In the genomic region with DNA sequence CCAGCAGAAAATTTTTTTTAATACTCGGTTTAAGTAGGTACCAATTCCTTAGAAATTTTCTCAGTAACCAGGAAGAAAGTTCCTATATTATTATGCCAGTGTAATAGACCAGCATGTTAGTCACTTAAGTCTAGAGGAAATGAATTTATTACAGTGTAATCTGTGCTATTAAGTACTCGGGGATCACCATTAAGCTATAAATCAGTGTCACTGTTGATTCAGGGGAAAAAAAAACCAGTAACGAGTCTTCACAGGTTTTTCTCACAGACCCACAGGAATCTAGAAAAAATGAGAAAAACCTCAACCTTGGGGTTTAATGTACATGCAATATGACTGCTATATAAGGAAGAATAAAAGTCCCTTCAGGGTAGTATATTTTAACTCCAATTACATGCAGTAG, we compare ENCODE assay signal across 12 cellular contexts.
DNase-seq lines count a peak whose midpoint lies in the region; ATAC-seq and TF ChIP-seq lines count a peak whose summit lies in the region.
"Had no signal": no experiment of that assay in that cellular context is flagged by ENCODE, and none has a peak within 500 bp of the region (broad histone marks: within the 10 kb centered on the region; RNA-seq: fewer than 3 reads in every experiment).

No MANE protein-coding gene starts in this region.

- no peaks in the 10 kb centered on the region for H3K36me3 Mint-ChIP-seq in natural killer cell treated with Interleukin-12 subunit alpha and Interleukin-12 subunit beta and Interleukin-15 and Interleukin-18, amount 100 ng/mL, for 72 hours

- BruUV-seq in A673 (replicated peaks; lab: Mats Ljungman, UMichigan): no TSS peak

- no peak overlapping the region for H3K27ac Mint-ChIP-seq in natural killer cell treated with Interleukin-12 subunit alpha and Interleukin-12 subunit beta and Interleukin-15 and Interleukin-18, amount 100 ng/mL, for 72 hours
- H3K27ac Mint-ChIP-seq: CD4-positive, alpha-beta T cell; H9 had no signal

- H3K4me3 Mint-ChIP-seq in natural killer cell treated with Interleukin-12 subunit alpha and Interleukin-12 subunit beta and Interleukin-15 and Interleukin-18, amount 100 ng/mL, for 72 hours: no peak overlapping the region
- H3K4me3 Mint-ChIP-seq: CD4-positive, alpha-beta T cell; H9 had no signal

- no peaks in the 10 kb centered on the region for H3K9me3 Mint-ChIP-seq in natural killer cell treated with Interleukin-12 subunit alpha and Interleukin-12 subunit beta and Interleukin-15 and Interleukin-18, amount 100 ng/mL, for 72 hours
- H3K9me3 Mint-ChIP-seq: CD4-positive, alpha-beta T cell had no signal

- H3K4me3 ChIP-seq in A673 (ENCODE audit: low read depth, low read length, poor library complexity, severe bottlenecking): no peak overlapping the region
- H3K4me3 ChIP-seq in RWPE2 (ENCODE audit: severe bottlenecking): no peak overlapping the region
- no peak overlapping the region for H3K4me3 ChIP-seq in dorsolateral prefrontal cortex
- no peak overlapping the region for H3K4me3 ChIP-seq in HAP-1

- H3K27ac ChIP-seq in A673 (ENCODE audit: low read depth, low read length, poor library complexity, severe bottlenecking): no peak overlapping the region
- H3K27ac ChIP-seq in RWPE2 (ENCODE audit: poor library complexity, severe bottlenecking): peak overlapping the region; percentile 55
- no peak overlapping the region for H3K27ac ChIP-seq in foreskin keratinocyte
- H3K27ac ChIP-seq in dorsolateral prefrontal cortex: no peak overlapping the region
- H3K27ac ChIP-seq: C4-2B had no signal

- TF ChIP-seq CTCF in A673 (conservative IDR thresholded peaks at IDR 0.05; ENCODE audit: low read depth, low read length) (no peak), RWPE2 (IDR thresholded peaks at IDR 0.05; ENCODE audit: poor library complexity, severe bottlenecking) (no peak), foreskin keratinocyte (conservative IDR thresholded peaks at IDR 0.05) (no peak), dorsolateral prefrontal cortex (IDR thresholded peaks at IDR 0.05 in 54 of 56, conservative IDR thresholded peaks at IDR 0.05 in 2 of 56; ENCODE audit: low read depth in 1 of 56, partially characterized antibody in 56 of 56) (no peak)

- H3K36me3 ChIP-seq in A673 (ENCODE audit: insufficient read depth, low read length, poor library complexity, severe bottlenecking) (no peaks in the 10 kb centered on the region), RWPE2 (ENCODE audit: low read depth) (no peaks in the 10 kb centered on the region), HAP-1 (replicated peaks) (no peaks in the 10 kb centered on the region)

- peak; percentile 19; the same call in 1 of the 3 replicates for ATAC-seq in RWPE2 (ENCODE audit: low read depth)
- peak; percentile 45 for ATAC-seq in foreskin keratinocyte
- no peak for ATAC-seq in natural killer cell treated with Interleukin-12 subunit alpha and Interleukin-12 subunit beta and Interleukin-15 and Interleukin-18, amount 100 ng/mL, for 72 hours

- H3K27me3 ChIP-seq in A673 (replicated peaks; ENCODE audit: insufficient read depth, low read depth, low read length, poor library complexity) (peaks cover 21% of the 10 kb centered on the region), RWPE2 (ENCODE audit: insufficient read depth, poor library complexity, severe bottlenecking) (no peaks in the 10 kb centered on the region), foreskin keratinocyte (no peaks in the 10 kb centered on the region), dorsolateral prefrontal cortex (peaks cover 0 to 89% (median 36%) of the 10 kb centered on the region in 45 donors), HAP-1 (ENCODE audit: low read depth) (no peaks in the 10 kb centered on the region)

- POLR2A ChIA-PET in A673 (lab: Charles Lee; ENCODE audit: low non-redundant PET): no interaction called here
- POLR2A ChIA-PET in HEK293T (lab: Yijun Ruan, JAX): no interaction called here

- H3K27me3 Mint-ChIP-seq in natural killer cell treated with Interleukin-12 subunit alpha and Interleukin-12 subunit beta and Interleukin-15 and Interleukin-18, amount 100 ng/mL, for 72 hours: peaks cover 0 to 28% of the 10 kb centered on the region in 2 donors
- H3K27me3 Mint-ChIP-seq: CD4-positive, alpha-beta T cell had no signal

- peak; percentile 19 for DNase-seq in A673 (ENCODE audit: low spot score)
- no peak for DNase-seq in HEK293T (ENCODE audit: extremely low spot score)
- DNase-seq in RWPE2 (ENCODE audit: low spot score): no peak
- DNase-seq in foreskin keratinocyte: peak; percentile 71 to 78
- DNase-seq in dorsolateral prefrontal cortex: no peak
- no peak for DNase-seq in natural killer cell treated with Interleukin-12 subunit alpha and Interleukin-12 subunit beta and Interleukin-15 and Interleukin-18, amount 100 ng/mL, for 72 hours (ENCODE audit: low spot score)
- no peak for DNase-seq in HAP-1 (ENCODE audit: low spot score in 2 of 2)
- DNase-seq: AML-193; Caco-2; CD4-positive, alpha-beta T cell; H9 had no signal

- CTCF ChIA-PET in A673 (lab: Charles Lee): no interaction called here
- CTCF ChIA-PET in HEK293T (lab: Yijun Ruan, JAX): no interaction called here

- no peaks in the 10 kb centered on the region for H3K4me1 ChIP-seq in A673 (ENCODE audit: insufficient read depth, low read length, poor library complexity, severe bottlenecking)
- peaks cover 33% of the 10 kb centered on the region for H3K4me1 ChIP-seq in RWPE2 (ENCODE audit: insufficient read depth, poor library complexity, severe bottlenecking)
- H3K4me1 ChIP-seq in foreskin keratinocyte: peaks cover 44% of the 10 kb centered on the region
- no peaks in the 10 kb centered on the region for H3K4me1 ChIP-seq in HAP-1
- H3K4me1 ChIP-seq: Caco-2 had no signal

- H3K9me3 ChIP-seq in A673 (ENCODE audit: low read depth, low read length, poor library complexity, severe bottlenecking) (no peaks in the 10 kb centered on the region), RWPE2 (ENCODE audit: severe bottlenecking) (no peaks in the 10 kb centered on the region), HAP-1 (no peaks in the 10 kb centered on the region)
- H3K9me3 ChIP-seq: Caco-2 had no signal

- H3K4me1 Mint-ChIP-seq in natural killer cell treated with Interleukin-12 subunit alpha and Interleukin-12 subunit beta and Interleukin-15 and Interleukin-18, amount 100 ng/mL, for 72 hours (ENCODE audit: low read depth in 2 of 2): no peaks in the 10 kb centered on the region

- intact Hi-C loops in A673 (cut with micrococcal nuclease; ENCODE audit: unreplicated experiment) (no loop called here), dorsolateral prefrontal cortex (cut with DNase I) (no loop called here)

- in situ Hi-C loops in HAP-1 (cut with MboI; ENCODE audit: low sequenced_read_pairs): no loop called here

TF ChIP-seq in HEK293T, 16 proteins besides CTCF, POLR2A, EP300 and RAD21:
- TF ChIP-seq FOXK2 (IDR thresholded peaks at IDR 0.05): no peak
- TF ChIP-seq, protein P1, sequence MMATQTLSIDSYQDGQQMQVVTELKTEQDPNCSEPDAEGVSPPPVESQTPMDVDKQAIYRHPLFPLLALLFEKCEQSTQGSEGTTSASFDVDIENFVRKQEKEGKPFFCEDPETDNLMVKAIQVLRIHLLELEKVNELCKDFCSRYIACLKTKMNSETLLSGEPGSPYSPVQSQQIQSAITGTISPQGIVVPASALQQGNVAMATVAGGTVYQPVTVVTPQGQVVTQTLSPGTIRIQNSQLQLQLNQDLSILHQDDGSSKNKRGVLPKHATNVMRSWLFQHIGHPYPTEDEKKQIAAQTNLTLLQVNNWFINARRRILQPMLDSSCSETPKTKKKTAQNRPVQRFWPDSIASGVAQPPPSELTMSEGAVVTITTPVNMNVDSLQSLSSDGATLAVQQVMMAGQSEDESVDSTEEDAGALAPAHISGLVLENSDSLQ (IDR thresholded peaks at IDR 0.05): peak; percentile 21; the same call in 1 of the 2 replicates

Comparison
In these comparisons a context has a peak if more than half of its experiments do, and no peak if none do; other contexts are left out.
1. DNase-seq: peak in A673 (single experiment) and foreskin keratinocyte (2 of 2); none in HEK293T (single experiment), RWPE2 (single experiment), dorsolateral prefrontal cortex (0 of 10), natural killer cell treated with Interleukin-12 subunit alpha and Interleukin-12 subunit beta and Interleukin-15 and Interleukin-18, amount 100 ng/mL, for 72 hours (single experiment) and HAP-1 (0 of 2).
2. ATAC-seq: peak in RWPE2 (single experiment) and foreskin keratinocyte (single experiment); none in natural killer cell treated with Interleukin-12 subunit alpha and Interleukin-12 subunit beta and Interleukin-15 and Interleukin-18, amount 100 ng/mL, for 72 hours (0 of 2).